ENCODE assay signal across 8 cellular contexts in the genomic region with DNA sequence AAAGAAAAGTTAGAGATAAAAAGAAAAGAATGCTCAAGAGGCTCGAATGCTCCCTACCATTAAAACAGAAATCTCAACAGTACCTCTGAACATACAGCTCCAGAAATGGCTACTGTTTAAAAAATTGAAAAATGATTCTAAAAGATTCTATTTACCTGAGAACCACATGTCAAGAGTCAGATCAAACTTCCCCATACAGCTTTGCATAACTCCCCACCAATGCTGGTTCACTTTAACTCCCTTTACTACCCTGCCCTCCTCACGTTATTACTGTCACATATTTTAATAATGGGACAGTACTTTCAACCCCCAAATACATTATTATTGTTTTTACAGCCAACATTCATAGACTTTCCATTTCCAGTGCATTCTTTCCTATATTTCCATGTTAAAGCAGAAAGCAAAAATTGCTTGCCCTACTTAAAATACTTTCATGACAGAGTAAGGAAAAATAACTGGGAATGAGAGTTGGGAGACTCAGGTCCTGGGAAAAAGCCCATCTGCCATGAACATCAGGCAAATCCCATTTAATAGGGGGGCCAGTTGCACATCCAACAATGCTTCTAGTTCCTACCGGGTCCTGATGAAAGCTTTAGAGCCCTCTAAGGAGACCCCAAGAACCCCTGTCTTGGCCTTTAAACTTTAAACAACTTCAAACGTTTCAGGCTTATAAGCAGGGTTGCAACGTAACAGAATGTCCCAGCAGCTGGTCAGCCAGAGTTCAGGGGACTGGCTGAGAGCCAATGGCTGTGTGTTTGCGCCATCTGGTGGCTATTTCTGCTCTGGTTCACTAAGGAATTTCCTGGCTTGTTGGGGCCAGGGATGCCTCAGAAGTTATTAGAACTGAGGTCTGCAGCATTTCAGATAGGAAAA.
DNase-seq lines count a peak whose midpoint lies in the region; ATAC-seq and TF ChIP-seq lines count a peak whose summit lies in the region.

No MANE protein-coding gene starts in this region.

- peak; percentile 87 for DNase-seq in DMS53 (lab: John Stamatoyannopoulos, UW)
- peak; percentile 44 for DNase-seq in HFF-Myc (ENCODE audit: extremely low read depth, low read depth)
- peak; percentile 27 for DNase-seq in NCI-H2196 treated with DMSO at 0.1 percent for 48 hours (lab: John Stamatoyannopoulos, UW; ENCODE audit: unreplicated experiment)
- peak; percentile 13 for DNase-seq in activated CD4-positive, alpha-beta T cell treated with anti-CD3 and anti-CD28 coated beads for 1 hour
- peak; percentile 79 for DNase-seq in colonic mucosa
- DNase-seq in left kidney (ENCODE audit: low read depth, low spot score), result peak; percentile 92
- DNase-seq in stimulated activated CD4-positive, alpha-beta T cell treated with anti-CD3 and anti-CD28 coated beads, Interleukin-2, amount 100 ng/mL, for 24 hours, result peak; percentile 58 to 59

- no peak for ATAC-seq in HG02610 (IDR thresholded peaks at IDR 0.05; ENCODE audit: unreplicated experiment)

- intact Hi-C loops in colonic mucosa (cut with DNase I), result loop anchor here (10.0 kb wide), 1 partner anchor 756 kb away; no protein-coding TSS in a partner anchor

- H3K4me3 ChIP-seq in HFF-Myc (replicated peaks; ENCODE audit: low read depth, low read length) (no peak overlapping the region), colonic mucosa (no peak overlapping the region)

- H3K9me3 ChIP-seq in colonic mucosa, result no peaks in the 10 kb centered on the region

- H3K36me3 ChIP-seq in colonic mucosa, result no peaks in the 10 kb centered on the region

- peaks cover 3% of the 10 kb centered on the region for H3K4me1 ChIP-seq in colonic mucosa

- TF ChIP-seq CTCF in HFF-Myc (IDR thresholded peaks at IDR 0.05; ENCODE audit: low read depth, low read length, missing control alignments) (peak; percentile 79), colonic mucosa (IDR thresholded peaks at IDR 0.05) (peak; percentile 86)

- no peak overlapping the region for H3K9ac ChIP-seq in colonic mucosa (ENCODE audit: low read depth in 2 of 2, low read length in 2 of 2)

- H3K27ac ChIP-seq in colonic mucosa, result no peak overlapping the region

- no peaks in the 10 kb centered on the region for H3K27me3 ChIP-seq in colonic mucosa

Comparison
In these comparisons a context has a peak if more than half of its experiments do, and no peak if none do; other contexts are left out.
1. DNase-seq: peak in every context shown above with its lines; median percentile 92 in left kidney; 87 in DMS53; 79 in colonic mucosa; 58 in stimulated activated CD4-positive, alpha-beta T cell treated with anti-CD3 and anti-CD28 coated beads, Interleukin-2, amount 100 ng/mL, for 24 hours; 44 in HFF-Myc; 27 in NCI-H2196 treated with DMSO at 0.1 percent for 48 hours; 13 in activated CD4-positive, alpha-beta T cell treated with anti-CD3 and anti-CD28 coated beads for 1 hour.